15 cellular contexts compared by ENCODE assay signal in the genomic region with DNA sequence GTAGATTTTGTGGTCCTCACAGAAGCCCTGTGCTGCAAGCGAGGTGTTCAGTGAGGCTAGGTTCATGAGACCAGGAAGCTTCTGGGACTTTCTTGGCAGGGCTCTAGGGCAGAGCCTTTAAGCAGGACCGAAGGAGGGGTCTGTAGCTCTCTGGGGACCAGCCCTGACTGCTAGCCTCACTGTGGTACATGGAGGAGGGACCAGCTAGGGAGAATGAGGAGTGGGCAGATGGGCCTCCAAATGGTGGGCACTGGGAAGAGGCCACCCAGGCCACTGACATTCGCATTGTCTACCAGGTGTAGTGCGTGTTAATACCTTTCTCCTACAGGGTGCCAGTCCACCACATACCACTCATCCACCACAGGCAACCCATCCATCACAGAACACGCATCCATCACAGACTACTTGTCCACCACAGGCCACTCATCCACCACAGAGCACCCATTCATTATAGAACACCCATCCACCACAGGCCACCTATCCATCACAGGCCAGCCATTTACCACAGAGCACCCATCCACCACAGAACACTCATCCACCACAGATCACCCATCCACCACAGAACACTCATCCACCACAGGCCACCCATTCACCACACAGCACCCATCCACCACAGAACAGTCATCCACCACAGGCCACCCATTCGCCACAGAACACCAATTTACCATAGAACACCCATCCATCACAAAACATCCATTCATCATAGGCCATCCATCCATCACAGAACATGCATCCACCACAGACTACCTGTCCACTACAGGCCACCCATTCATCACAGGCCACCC. TPM values are rescaled to one million over a fixed set of nuclear protein-coding genes. Genes with fewer than 3 reads are reported as not detected.
"Had no signal": no experiment of that assay in that cellular context is flagged by ENCODE, and none has a peak within 500 bp of the region (broad histone marks: within the 10 kb centered on the region; RNA-seq: fewer than 3 reads in every experiment).

No MANE protein-coding gene starts in this region.

- H3K27me3 Mint-ChIP-seq: activated B cell treated with CpG ODN at 0.5 μM for 24 hours; activated CD4-positive, alpha-beta T cell treated with anti-CD3 and anti-CD28 coated beads, Interleukin-2, amount 10 ng/mL, durations not matched to agents 7 days and 5 days; central memory CD8-positive, alpha-beta T cell had no signal

- H3K4me3 ChIP-seq: colonic mucosa, lower lobe of right lung, thoracic aorta, upper lobe of right lung had no signal

- H3K4me1 ChIP-seq: colonic mucosa, lower lobe of right lung, upper lobe of right lung had no signal

- H3K27ac Mint-ChIP-seq: activated B cell treated with CpG ODN at 0.5 μM for 24 hours; activated CD4-positive, alpha-beta T cell treated with anti-CD3 and anti-CD28 coated beads, Interleukin-2, amount 10 ng/mL, durations not matched to agents 7 days and 5 days; nephron; T-helper 2 cell treated with Interferon-gamma antibody and Interleukin-4, amounts not matched to agents 5 μg/mL and 100 μg/mL, for 36 hours had no signal

- ATAC-seq: left colon, lower lobe of right lung, upper lobe of right lung had no signal

- H3K4me1 Mint-ChIP-seq: activated B cell treated with CpG ODN at 0.5 μM for 24 hours; activated CD4-positive, alpha-beta T cell treated with anti-CD3 and anti-CD28 coated beads, Interleukin-2, amount 10 ng/mL, durations not matched to agents 7 days and 5 days; central memory CD8-positive, alpha-beta T cell; nephron had no signal

- H3K9me3 ChIP-seq: colonic mucosa, lower lobe of right lung, SK-N-SH, thoracic aorta, upper lobe of right lung had no signal

- DNase-seq: activated B cell treated with CpG ODN at 0.5 μM for 24 hours; activated CD4-positive, alpha-beta T cell treated with anti-CD3 and anti-CD28 coated beads, Interleukin-2, amount 10 ng/mL, durations not matched to agents 7 days and 5 days; aorta; colonic mucosa; islet precursor cell; left colon; lower lobe of right lung; midbrain; SK-N-SH had no signal

- H3K27ac ChIP-seq: colonic mucosa, lower lobe of right lung, thoracic aorta, upper lobe of right lung had no signal

- H3K4me3 Mint-ChIP-seq: activated B cell treated with CpG ODN at 0.5 μM for 24 hours; activated CD4-positive, alpha-beta T cell treated with anti-CD3 and anti-CD28 coated beads, Interleukin-2, amount 10 ng/mL, durations not matched to agents 7 days and 5 days; central memory CD8-positive, alpha-beta T cell; nephron; T-helper 2 cell treated with Interferon-gamma antibody and Interleukin-4, amounts not matched to agents 5 μg/mL and 100 μg/mL, for 36 hours had no signal

- H3K9me3 Mint-ChIP-seq: activated B cell treated with CpG ODN at 0.5 μM for 24 hours; activated CD4-positive, alpha-beta T cell treated with anti-CD3 and anti-CD28 coated beads, Interleukin-2, amount 10 ng/mL, durations not matched to agents 7 days and 5 days; central memory CD8-positive, alpha-beta T cell; nephron; T-helper 2 cell treated with Interferon-gamma antibody and Interleukin-4, amounts not matched to agents 5 μg/mL and 100 μg/mL, for 36 hours had no signal

- H3K36me3 ChIP-seq: colonic mucosa, lower lobe of right lung, thoracic aorta, upper lobe of right lung had no signal

RNA-seq across cellular contexts. Expression of a gene that starts 31.6 kb away (rescaled TPM):
- total RNA-seq: activated B cell treated with CpG ODN at 0.5 μM for 24 hours, fibroblast of lung, thoracic aorta had no signal
